Comparison of ENCODE assay signal across 2 cellular contexts in the genomic region with DNA sequence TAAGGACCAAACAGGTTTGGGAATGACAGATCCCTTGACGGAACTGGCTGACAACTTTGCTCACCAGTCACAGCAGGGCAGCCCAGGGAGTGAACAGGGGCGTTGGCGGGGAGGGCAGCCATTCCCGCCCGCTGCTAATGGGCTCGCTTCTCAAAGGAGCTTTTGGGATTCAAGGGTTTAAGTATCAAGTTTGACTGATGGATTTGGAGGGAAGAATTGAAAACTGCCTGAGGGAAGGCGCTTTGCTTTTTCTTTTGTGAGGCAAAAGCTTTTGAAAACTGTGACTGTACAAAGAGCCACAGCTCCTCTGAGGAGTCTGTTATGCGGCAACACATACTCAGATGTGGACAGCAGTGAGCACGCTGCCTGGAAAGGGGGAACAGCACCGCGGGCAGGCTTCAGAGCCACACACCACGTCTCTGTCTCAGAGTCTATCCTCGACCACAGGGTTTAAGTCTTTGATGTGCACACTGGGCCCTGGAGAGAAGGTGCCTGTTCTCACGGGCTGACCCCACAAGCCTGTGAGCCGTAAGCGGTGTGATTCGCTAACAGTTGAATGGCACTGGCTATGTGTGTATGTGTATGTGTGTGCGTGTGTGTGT.
TF ChIP-seq lines count a peak whose summit lies in the region.

No MANE protein-coding gene starts in this region.

TF ChIP-seq in GM23338, 12 proteins besides CTCF, POLR2A, EP300 and RAD21 (continued from another document and continues in another):
- TF ChIP-seq, protein P1, sequence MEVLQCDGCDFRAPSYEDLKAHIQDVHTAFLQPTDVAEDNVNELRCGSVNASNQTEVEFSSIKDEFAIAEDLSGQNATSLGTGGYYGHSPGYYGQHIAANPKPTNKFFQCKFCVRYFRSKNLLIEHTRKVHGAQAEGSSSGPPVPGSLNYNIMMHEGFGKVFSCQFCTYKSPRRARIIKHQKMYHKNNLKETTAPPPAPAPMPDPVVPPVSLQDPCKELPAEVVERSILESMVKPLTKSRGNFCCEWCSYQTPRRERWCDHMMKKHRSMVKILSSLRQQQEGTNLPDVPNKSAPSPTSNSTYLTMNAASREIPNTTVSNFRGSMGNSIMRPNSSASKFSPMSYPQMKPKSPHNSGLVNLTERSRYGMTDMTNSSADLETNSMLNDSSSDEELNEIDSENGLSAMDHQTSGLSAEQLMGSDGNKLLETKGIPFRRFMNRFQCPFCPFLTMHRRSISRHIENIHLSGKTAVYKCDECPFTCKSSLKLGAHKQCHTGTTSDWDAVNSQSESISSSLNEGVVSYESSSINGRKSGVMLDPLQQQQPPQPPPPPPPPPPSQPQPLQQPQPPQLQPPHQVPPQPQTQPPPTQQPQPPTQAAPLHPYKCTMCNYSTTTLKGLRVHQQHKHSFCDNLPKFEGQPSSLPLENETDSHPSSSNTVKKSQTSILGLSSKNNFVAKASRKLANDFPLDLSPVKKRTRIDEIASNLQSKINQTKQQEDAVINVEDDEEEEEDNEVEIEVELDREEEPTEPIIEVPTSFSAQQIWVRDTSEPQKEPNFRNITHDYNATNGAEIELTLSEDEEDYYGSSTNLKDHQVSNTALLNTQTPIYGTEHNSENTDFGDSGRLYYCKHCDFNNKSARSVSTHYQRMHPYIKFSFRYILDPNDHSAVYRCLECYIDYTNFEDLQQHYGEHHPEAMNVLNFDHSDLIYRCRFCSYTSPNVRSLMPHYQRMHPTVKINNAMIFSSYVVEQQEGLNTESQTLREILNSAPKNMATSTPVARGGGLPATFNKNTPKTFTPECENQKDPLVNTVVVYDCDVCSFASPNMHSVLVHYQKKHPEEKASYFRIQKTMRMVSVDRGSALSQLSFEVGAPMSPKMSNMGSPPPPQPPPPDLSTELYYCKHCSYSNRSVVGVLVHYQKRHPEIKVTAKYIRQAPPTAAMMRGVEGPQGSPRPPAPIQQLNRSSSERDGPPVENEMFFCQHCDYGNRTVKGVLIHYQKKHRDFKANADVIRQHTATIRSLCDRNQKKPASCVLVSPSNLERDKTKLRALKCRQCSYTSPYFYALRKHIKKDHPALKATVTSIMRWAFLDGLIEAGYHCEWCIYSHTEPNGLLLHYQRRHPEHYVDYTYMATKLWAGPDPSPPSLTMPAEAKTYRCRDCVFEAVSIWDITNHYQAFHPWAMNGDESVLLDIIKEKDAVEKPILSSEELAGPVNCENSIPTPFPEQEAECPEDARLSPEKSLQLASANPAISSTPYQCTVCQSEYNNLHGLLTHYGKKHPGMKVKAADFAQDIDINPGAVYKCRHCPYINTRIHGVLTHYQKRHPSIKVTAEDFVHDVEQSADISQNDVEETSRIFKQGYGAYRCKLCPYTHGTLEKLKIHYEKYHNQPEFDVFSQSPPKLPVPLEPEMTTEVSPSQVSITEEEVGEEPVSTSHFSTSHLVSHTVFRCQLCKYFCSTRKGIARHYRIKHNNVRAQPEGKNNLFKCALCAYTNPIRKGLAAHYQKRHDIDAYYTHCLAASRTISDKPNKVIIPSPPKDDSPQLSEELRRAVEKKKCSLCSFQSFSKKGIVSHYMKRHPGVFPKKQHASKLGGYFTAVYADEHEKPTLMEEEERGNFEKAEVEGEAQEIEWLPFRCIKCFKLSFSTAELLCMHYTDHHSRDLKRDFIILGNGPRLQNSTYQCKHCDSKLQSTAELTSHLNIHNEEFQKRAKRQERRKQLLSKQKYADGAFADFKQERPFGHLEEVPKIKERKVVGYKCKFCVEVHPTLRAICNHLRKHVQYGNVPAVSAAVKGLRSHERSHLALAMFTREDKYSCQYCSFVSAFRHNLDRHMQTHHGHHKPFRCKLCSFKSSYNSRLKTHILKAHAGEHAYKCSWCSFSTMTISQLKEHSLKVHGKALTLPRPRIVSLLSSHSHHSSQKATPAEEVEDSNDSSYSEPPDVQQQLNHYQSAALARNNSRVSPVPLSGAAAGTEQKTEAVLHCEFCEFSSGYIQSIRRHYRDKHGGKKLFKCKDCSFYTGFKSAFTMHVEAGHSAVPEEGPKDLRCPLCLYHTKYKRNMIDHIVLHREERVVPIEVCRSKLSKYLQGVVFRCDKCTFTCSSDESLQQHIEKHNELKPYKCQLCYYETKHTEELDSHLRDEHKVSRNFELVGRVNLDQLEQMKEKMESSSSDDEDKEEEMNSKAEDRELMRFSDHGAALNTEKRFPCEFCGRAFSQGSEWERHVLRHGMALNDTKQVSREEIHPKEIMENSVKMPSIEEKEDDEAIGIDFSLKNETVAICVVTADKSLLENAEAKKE (CRISPR knock-in tag; IDR thresholded peaks at IDR 0.05) = no peak
- TF ChIP-seq NANOG (IDR thresholded peaks at IDR 0.05; ENCODE audit: borderline replicate concordance) (no peak), STAT1 (IDR thresholded peaks at IDR 0.05; ENCODE audit: unreplicated experiment) (no peak), EZH2phosphoT487 (IDR thresholded peaks at IDR 0.05; ENCODE audit: unreplicated experiment) (no peak), JUNB (IDR thresholded peaks at IDR 0.05; ENCODE audit: unreplicated experiment) (no peak), CREB1 (CRISPR knock-in tag; IDR thresholded peaks at IDR 0.05; ENCODE audit: low read depth) (no peak), EZH2 (IDR thresholded peaks at IDR 0.05; ENCODE audit: low read depth, unreplicated experiment) (no peak)
- TF ChIP-seq, protein P2, sequence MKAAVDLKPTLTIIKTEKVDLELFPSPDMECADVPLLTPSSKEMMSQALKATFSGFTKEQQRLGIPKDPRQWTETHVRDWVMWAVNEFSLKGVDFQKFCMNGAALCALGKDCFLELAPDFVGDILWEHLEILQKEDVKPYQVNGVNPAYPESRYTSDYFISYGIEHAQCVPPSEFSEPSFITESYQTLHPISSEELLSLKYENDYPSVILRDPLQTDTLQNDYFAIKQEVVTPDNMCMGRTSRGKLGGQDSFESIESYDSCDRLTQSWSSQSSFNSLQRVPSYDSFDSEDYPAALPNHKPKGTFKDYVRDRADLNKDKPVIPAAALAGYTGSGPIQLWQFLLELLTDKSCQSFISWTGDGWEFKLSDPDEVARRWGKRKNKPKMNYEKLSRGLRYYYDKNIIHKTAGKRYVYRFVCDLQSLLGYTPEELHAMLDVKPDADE (IDR thresholded peaks at IDR 0.05) = no peak
- TF ChIP-seq, protein P3, sequence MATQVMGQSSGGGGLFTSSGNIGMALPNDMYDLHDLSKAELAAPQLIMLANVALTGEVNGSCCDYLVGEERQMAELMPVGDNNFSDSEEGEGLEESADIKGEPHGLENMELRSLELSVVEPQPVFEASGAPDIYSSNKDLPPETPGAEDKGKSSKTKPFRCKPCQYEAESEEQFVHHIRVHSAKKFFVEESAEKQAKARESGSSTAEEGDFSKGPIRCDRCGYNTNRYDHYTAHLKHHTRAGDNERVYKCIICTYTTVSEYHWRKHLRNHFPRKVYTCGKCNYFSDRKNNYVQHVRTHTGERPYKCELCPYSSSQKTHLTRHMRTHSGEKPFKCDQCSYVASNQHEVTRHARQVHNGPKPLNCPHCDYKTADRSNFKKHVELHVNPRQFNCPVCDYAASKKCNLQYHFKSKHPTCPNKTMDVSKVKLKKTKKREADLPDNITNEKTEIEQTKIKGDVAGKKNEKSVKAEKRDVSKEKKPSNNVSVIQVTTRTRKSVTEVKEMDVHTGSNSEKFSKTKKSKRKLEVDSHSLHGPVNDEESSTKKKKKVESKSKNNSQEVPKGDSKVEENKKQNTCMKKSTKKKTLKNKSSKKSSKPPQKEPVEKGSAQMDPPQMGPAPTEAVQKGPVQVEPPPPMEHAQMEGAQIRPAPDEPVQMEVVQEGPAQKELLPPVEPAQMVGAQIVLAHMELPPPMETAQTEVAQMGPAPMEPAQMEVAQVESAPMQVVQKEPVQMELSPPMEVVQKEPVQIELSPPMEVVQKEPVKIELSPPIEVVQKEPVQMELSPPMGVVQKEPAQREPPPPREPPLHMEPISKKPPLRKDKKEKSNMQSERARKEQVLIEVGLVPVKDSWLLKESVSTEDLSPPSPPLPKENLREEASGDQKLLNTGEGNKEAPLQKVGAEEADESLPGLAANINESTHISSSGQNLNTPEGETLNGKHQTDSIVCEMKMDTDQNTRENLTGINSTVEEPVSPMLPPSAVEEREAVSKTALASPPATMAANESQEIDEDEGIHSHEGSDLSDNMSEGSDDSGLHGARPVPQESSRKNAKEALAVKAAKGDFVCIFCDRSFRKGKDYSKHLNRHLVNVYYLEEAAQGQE (IDR thresholded peaks at IDR 0.05; ENCODE audit: unreplicated experiment) = no peak

TF ChIP-seq in K562, 482 proteins besides CTCF, POLR2A, EP300 and RAD21 (continued from another document):
- TF ChIP-seq, protein P4, sequence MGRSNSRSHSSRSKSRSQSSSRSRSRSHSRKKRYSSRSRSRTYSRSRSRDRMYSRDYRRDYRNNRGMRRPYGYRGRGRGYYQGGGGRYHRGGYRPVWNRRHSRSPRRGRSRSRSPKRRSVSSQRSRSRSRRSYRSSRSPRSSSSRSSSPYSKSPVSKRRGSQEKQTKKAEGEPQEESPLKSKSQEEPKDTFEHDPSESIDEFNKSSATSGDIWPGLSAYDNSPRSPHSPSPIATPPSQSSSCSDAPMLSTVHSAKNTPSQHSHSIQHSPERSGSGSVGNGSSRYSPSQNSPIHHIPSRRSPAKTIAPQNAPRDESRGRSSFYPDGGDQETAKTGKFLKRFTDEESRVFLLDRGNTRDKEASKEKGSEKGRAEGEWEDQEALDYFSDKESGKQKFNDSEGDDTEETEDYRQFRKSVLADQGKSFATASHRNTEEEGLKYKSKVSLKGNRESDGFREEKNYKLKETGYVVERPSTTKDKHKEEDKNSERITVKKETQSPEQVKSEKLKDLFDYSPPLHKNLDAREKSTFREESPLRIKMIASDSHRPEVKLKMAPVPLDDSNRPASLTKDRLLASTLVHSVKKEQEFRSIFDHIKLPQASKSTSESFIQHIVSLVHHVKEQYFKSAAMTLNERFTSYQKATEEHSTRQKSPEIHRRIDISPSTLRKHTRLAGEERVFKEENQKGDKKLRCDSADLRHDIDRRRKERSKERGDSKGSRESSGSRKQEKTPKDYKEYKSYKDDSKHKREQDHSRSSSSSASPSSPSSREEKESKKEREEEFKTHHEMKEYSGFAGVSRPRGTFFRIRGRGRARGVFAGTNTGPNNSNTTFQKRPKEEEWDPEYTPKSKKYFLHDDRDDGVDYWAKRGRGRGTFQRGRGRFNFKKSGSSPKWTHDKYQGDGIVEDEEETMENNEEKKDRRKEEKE (IDR thresholded peaks at IDR 0.05; ENCODE audit: borderline replicate concordance in 1 of 2, control insufficient read depth in 1 of 2, low read depth in 2 of 2, low read length in 1 of 2) = no peak
- TF ChIP-seq ZNF253 (CRISPR knock-in tag; conservative IDR thresholded peaks at IDR 0.05) = no peak
- no peak for TF ChIP-seq ERF (CRISPR knock-in tag; IDR thresholded peaks at IDR 0.05)
- no peak for TF ChIP-seq SPI1 (IDR thresholded peaks at IDR 0.05; ENCODE audit: borderline replicate concordance, low read depth, low read length)
- TF ChIP-seq, protein P5, sequence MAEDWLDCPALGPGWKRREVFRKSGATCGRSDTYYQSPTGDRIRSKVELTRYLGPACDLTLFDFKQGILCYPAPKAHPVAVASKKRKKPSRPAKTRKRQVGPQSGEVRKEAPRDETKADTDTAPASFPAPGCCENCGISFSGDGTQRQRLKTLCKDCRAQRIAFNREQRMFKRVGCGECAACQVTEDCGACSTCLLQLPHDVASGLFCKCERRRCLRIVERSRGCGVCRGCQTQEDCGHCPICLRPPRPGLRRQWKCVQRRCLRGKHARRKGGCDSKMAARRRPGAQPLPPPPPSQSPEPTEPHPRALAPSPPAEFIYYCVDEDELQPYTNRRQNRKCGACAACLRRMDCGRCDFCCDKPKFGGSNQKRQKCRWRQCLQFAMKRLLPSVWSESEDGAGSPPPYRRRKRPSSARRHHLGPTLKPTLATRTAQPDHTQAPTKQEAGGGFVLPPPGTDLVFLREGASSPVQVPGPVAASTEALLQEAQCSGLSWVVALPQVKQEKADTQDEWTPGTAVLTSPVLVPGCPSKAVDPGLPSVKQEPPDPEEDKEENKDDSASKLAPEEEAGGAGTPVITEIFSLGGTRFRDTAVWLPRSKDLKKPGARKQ (CRISPR knock-in tag; IDR thresholded peaks at IDR 0.05) = no peak
- TF ChIP-seq ZC3H4 (CRISPR knock-in tag; IDR thresholded peaks at IDR 0.05; ENCODE audit: borderline replicate concordance) = no peak
- TF ChIP-seq, protein P6, sequence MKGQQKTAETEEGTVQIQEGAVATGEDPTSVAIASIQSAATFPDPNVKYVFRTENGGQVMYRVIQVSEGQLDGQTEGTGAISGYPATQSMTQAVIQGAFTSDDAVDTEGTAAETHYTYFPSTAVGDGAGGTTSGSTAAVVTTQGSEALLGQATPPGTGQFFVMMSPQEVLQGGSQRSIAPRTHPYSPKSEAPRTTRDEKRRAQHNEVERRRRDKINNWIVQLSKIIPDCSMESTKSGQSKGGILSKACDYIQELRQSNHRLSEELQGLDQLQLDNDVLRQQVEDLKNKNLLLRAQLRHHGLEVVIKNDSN (CRISPR knock-in tag; IDR thresholded peaks at IDR 0.05) = no peak
- no peak for TF ChIP-seq ZNF75A (CRISPR knock-in tag; IDR thresholded peaks at IDR 0.05)
- TF ChIP-seq NCOA2 (IDR thresholded peaks at IDR 0.05; ENCODE audit: partially characterized antibody in 2 of 2) = no peak
